Comparison of ENCODE assay signal across 8 cellular contexts in genomic region chr12:103928736-103929050, GRCh38. TPM values are rescaled to one million over a fixed set of nuclear protein-coding genes. Genes with fewer than 3 reads are reported as not detected.
DNase-seq lines count a peak whose midpoint lies in the region; ATAC-seq, FAIRE-seq and TF ChIP-seq lines count a peak whose summit lies in the region.

No MANE protein-coding gene starts in this region.

- peaks cover 4% of the 10 kb centered on the region for H4K20me1 ChIP-seq in endothelial cell of umbilical vein (replicated peaks; ENCODE audit: control insufficient read depth, extremely low read depth, insufficient read depth, low read length)
- peaks cover 30% of the 10 kb centered on the region for H4K20me1 ChIP-seq in neural progenitor cell (ENCODE audit: low read depth)

- H3K27ac ChIP-seq in endothelial cell of umbilical vein (ENCODE audit: insufficient read depth, low read depth, low read length) = peak overlapping the region; percentile 91
- H3K27ac ChIP-seq in neural progenitor cell = peak overlapping the region; percentile 63
- peak overlapping the region; percentile 95 to 97 for H3K27ac ChIP-seq in uterus

- CTCF ChIA-PET in activated CD8-positive, alpha-beta T cell treated with anti-CD3 and anti-CD28 coated beads, Interleukin-2, amount 10 ng/mL, durations not matched to agents 7 days and 5 days (lab: Charles Lee) = interaction anchor here (0.6 to 3.3 kb wide), 6 partner anchors 26 to 180 kb away, joined by 3 to 26 read pairs (median 8); partner anchors contain the start of gene TDG
- CTCF ChIA-PET in endothelial cell of umbilical vein (lab: Charles Lee) = interaction anchor here (1.0 kb wide), 1 partner anchor 44 kb away, joined by 3 read pairs; no protein-coding TSS in a partner anchor

- POLR2A ChIA-PET in activated CD8-positive, alpha-beta T cell treated with anti-CD3 and anti-CD28 coated beads, Interleukin-2, amount 10 ng/mL, durations not matched to agents 7 days and 5 days (lab: Charles Lee) = interaction anchor here (0.8 to 4.5 kb wide), 6 partner anchors 21 to 530 kb away, joined by 3 to 60 read pairs (median 4); partner anchors contain the start of gene TDG
- POLR2A ChIA-PET in endothelial cell of umbilical vein (lab: Charles Lee) = no interaction called here

- TF ChIP-seq CTCF in endothelial cell of umbilical vein (IDR thresholded peaks at IDR 0.05; ENCODE audit: extremely low read depth in 1 of 2, insufficient read depth in 1 of 2, low read depth in 1 of 2, low read length in 2 of 2) (no peak), neural progenitor cell (IDR thresholded peaks at IDR 0.05) (no peak), uterus (IDR thresholded peaks at IDR 0.05) (no peak)

- peaks cover 47% of the 10 kb centered on the region for H3K4me1 Mint-ChIP-seq in activated CD8-positive, alpha-beta T cell treated with anti-CD3 and anti-CD28 coated beads, Interleukin-2, amount 10 ng/mL, durations not matched to agents 7 days and 5 days (ENCODE audit: low read depth)
- peaks cover 37% of the 10 kb centered on the region for H3K4me1 Mint-ChIP-seq in neural progenitor cell

- H3K9me3 Mint-ChIP-seq in activated CD8-positive, alpha-beta T cell treated with anti-CD3 and anti-CD28 coated beads, Interleukin-2, amount 10 ng/mL, durations not matched to agents 7 days and 5 days (ENCODE audit: insufficient read depth) = no peaks in the 10 kb centered on the region
- H3K9me3 Mint-ChIP-seq in neural progenitor cell = no peaks in the 10 kb centered on the region

- no peaks in the 10 kb centered on the region for H3K9me1 ChIP-seq in endothelial cell of umbilical vein (replicated peaks; ENCODE audit: control insufficient read depth, extremely low read depth, insufficient read depth, low read length)

- H3K27me3 Mint-ChIP-seq in activated CD8-positive, alpha-beta T cell treated with anti-CD3 and anti-CD28 coated beads, Interleukin-2, amount 10 ng/mL, durations not matched to agents 7 days and 5 days (ENCODE audit: low read depth) = peaks cover 2% of the 10 kb centered on the region
- peaks cover 8% of the 10 kb centered on the region for H3K27me3 Mint-ChIP-seq in neural progenitor cell (ENCODE audit: insufficient read depth, low read depth)

- H3K9me3 ChIP-seq in endothelial cell of umbilical vein (replicated peaks; ENCODE audit: control insufficient read depth, insufficient read depth, low read length) (no peaks in the 10 kb centered on the region), neural progenitor cell (ENCODE audit: low read depth) (no peaks in the 10 kb centered on the region), uterus (no peaks in the 10 kb centered on the region)

- peaks cover 28% of the 10 kb centered on the region for H3K4me1 ChIP-seq in endothelial cell of umbilical vein (ENCODE audit: control insufficient read depth, extremely low read depth, insufficient read depth, low read length)
- H3K4me1 ChIP-seq in neural progenitor cell = peaks cover 27% of the 10 kb centered on the region
- peaks cover 4 to 12% of the 10 kb centered on the region in 2 donors for H3K4me1 ChIP-seq in uterus

- peak overlapping the region; percentile 79 for H2AFZ ChIP-seq in endothelial cell of umbilical vein (ENCODE audit: low read depth, low read length)
- H2AFZ ChIP-seq in neural progenitor cell (replicated peaks) = peak overlapping the region; percentile 100

- no peaks in the 10 kb centered on the region for H3K27me3 ChIP-seq in endothelial cell of umbilical vein (ENCODE audit: control insufficient read depth in 2 of 2, insufficient read depth in 2 of 2, low read length in 2 of 2)
- no peaks in the 10 kb centered on the region for H3K27me3 ChIP-seq in neural progenitor cell
- H3K27me3 ChIP-seq in uterus = no peaks in the 10 kb centered on the region

- H3K36me3 Mint-ChIP-seq in activated CD8-positive, alpha-beta T cell treated with anti-CD3 and anti-CD28 coated beads, Interleukin-2, amount 10 ng/mL, durations not matched to agents 7 days and 5 days (ENCODE audit: low read depth) = peaks cover 38% of the 10 kb centered on the region
- H3K36me3 Mint-ChIP-seq in neural progenitor cell = peaks cover 22% of the 10 kb centered on the region

- no peak for FAIRE-seq in endothelial cell of umbilical vein (lab: Jason Lieb, UNC)

- dilution Hi-C loops in endothelial cell of umbilical vein (cut with MboI; ENCODE audit: extremely low pct_ligation_motif_present, low sequenced_read_pairs) = no loop called here

- ATAC-seq in activated CD4-positive, CD25-positive, alpha-beta regulatory T cell treated with anti-CD3 and anti-CD28 coated beads, Interleukin-2, amount 50 U/mL, for 24 hours = no peak
- ATAC-seq in activated CD8-positive, alpha-beta T cell treated with anti-CD3 and anti-CD28 coated beads, Interleukin-2, amount 10 ng/mL, durations not matched to agents 7 days and 5 days = peak; percentile 1

- H3F3A ChIP-seq in neural progenitor cell (ENCODE audit: low read depth) = peaks cover 17% of the 10 kb centered on the region

- H3K4me3 ChIP-seq in endothelial cell of umbilical vein (replicated peaks in 1 of 3; ENCODE audit: insufficient read depth in 1 of 3, low read depth in 1 of 3, low read length in 3 of 3) = peak overlapping the region; percentile 30 to 73 (median 44)
- peak overlapping the region; percentile 81 for H3K4me3 ChIP-seq in neural progenitor cell
- peak overlapping the region; percentile 61 to 98 for H3K4me3 ChIP-seq in uterus

- BruUV-seq in endothelial cell of umbilical vein (replicated peaks; lab: Mats Ljungman, UMichigan) = no TSS peak

- H3K79me2 ChIP-seq in endothelial cell of umbilical vein (ENCODE audit: control insufficient read depth, insufficient read depth, low read length) (peaks cover 35% of the 10 kb centered on the region), neural progenitor cell (ENCODE audit: low read depth) (peaks cover 40% of the 10 kb centered on the region)

- TF ChIP-seq POLR2A in endothelial cell of umbilical vein (IDR thresholded peaks at IDR 0.05; ENCODE audit: low read depth, low read length) (no peak), uterus (IDR thresholded peaks at IDR 0.05) (no peak)

- peak overlapping the region; percentile 73 for H3K4me2 ChIP-seq in endothelial cell of umbilical vein (ENCODE audit: insufficient read depth, low read length)
- peak overlapping the region; percentile 96 for H3K4me2 ChIP-seq in neural progenitor cell

- H3K36me3 ChIP-seq in endothelial cell of umbilical vein (ENCODE audit: control insufficient read depth in 2 of 2, extremely low read depth in 1 of 2, insufficient read depth in 2 of 2, low read length in 2 of 2) (peaks cover 2 to 10% of the 10 kb centered on the region in 2 experiments), neural progenitor cell (peaks cover 14% of the 10 kb centered on the region), uterus (no peaks in the 10 kb centered on the region)

- H3K27ac Mint-ChIP-seq in activated CD8-positive, alpha-beta T cell treated with anti-CD3 and anti-CD28 coated beads, Interleukin-2, amount 10 ng/mL, durations not matched to agents 7 days and 5 days = peak overlapping the region; percentile 99
- H3K27ac Mint-ChIP-seq in neural progenitor cell = peak overlapping the region; percentile 99

- H3K9ac ChIP-seq in endothelial cell of umbilical vein (replicated peaks; ENCODE audit: extremely low read depth, insufficient read depth, low read length) (peak overlapping the region; percentile 88), neural progenitor cell (peak overlapping the region; percentile 66)

- intact Hi-C loops in endothelial cell of umbilical vein (cut with micrococcal nuclease) = loop anchor here (1.0 kb wide), 1 partner anchor 157 kb away; no protein-coding TSS in a partner anchor
- intact Hi-C loops in uterus (cut with DNase I; ENCODE audit: low total_unique reads) = loop anchor here (10.0 kb wide), 1 partner anchor 54 kb away; no protein-coding TSS in a partner anchor

- DNase-seq in activated CD4-positive, CD25-positive, alpha-beta regulatory T cell treated with anti-CD3 and anti-CD28 coated beads, Interleukin-2, amount 50 U/mL, for 16 hours (ENCODE audit: low read depth, low spot score) = peak; percentile 24
- DNase-seq in Kasumi-1 (lab: John Stamatoyannopoulos, UW) (peak; percentile 63 to 78), endothelial cell of umbilical vein (ENCODE audit: low read depth, low spot score) (no peak), neural progenitor cell (ENCODE audit: low spot score) (no peak), uterus (peak; percentile 20 to 22), SK-N-DZ (ENCODE audit: low spot score) (no peak)
- peak; percentile 70 for DNase-seq in activated CD8-positive, alpha-beta T cell treated with anti-CD3 and anti-CD28 coated beads, Interleukin-2, amount 10 ng/mL, durations not matched to agents 7 days and 5 days

- peak overlapping the region; percentile 82 for H3K4me3 Mint-ChIP-seq in activated CD8-positive, alpha-beta T cell treated with anti-CD3 and anti-CD28 coated beads, Interleukin-2, amount 10 ng/mL, durations not matched to agents 7 days and 5 days
- peak overlapping the region; percentile 92 for H3K4me3 Mint-ChIP-seq in neural progenitor cell

RNA-seq across cellular contexts. Expression of gene HSP90B1, which starts 1.5 kb away (rescaled TPM):
- total RNA-seq in activated CD8-positive, alpha-beta T cell treated with anti-CD3 and anti-CD28 coated beads, Interleukin-2, amount 10 ng/mL, durations not matched to agents 7 days and 5 days = 100 to 1,000 TPM; 336 to 343 TPM
- total RNA-seq in endothelial cell of umbilical vein = 1,253 and 1,310 TPM in 2 replicates
- polyA plus RNA-seq in endothelial cell of umbilical vein = 188 and 310 TPM in 2 replicates
- 622 and 672 TPM in 2 replicates for polyA plus RNA-seq in endothelial cell of umbilical vein (2011; cell fraction: cytosol; rRNA removed)
- polyA plus RNA-seq in endothelial cell of umbilical vein (2011; cell fraction: nucleus; rRNA removed) = 1,138 and 1,640 TPM in 2 replicates
- 967 and 1,014 TPM in 2 replicates for polyA plus RNA-seq in endothelial cell of umbilical vein (2012)
- polyA minus RNA-seq in endothelial cell of umbilical vein = 299 and 328 TPM in 2 replicates
- 72.4 TPM for polyA minus RNA-seq in endothelial cell of umbilical vein (2011; cell fraction: cytosol; rRNA and poly(A)+ RNA removed)
- polyA minus RNA-seq in endothelial cell of umbilical vein (2011; cell fraction: nucleus; rRNA and poly(A)+ RNA removed) = 434 and 718 TPM in 2 replicates
- total RNA-seq in neural progenitor cell (ENCODE audit: low replicate concordance) = 384 and 588 TPM in 2 replicates
- 100 to 1,000 TPM; 236 to 475 (median 401) TPM for total RNA-seq in uterus
- 493 and 525 TPM in 2 replicates for polyA plus RNA-seq in SK-N-DZ (2014; cell fraction: cytosol; rRNA removed)
- polyA plus RNA-seq in SK-N-DZ (2014; cell fraction: nucleus; rRNA removed) = 957 and 1,246 TPM in 2 replicates

RNA-seq across cellular contexts. Expression of gene TDG, which starts 37.0 kb away (rescaled TPM):
- total RNA-seq in activated CD8-positive, alpha-beta T cell treated with anti-CD3 and anti-CD28 coated beads, Interleukin-2, amount 10 ng/mL, durations not matched to agents 7 days and 5 days = 10 to 100 TPM; 33.5 to 37.7 TPM
- total RNA-seq in endothelial cell of umbilical vein (35.1 and 36.8 TPM in 2 replicates), neural progenitor cell (ENCODE audit: low replicate concordance) (60.2 and 88.1 TPM in 2 replicates), uterus (10 to 100 TPM in 3 of 4 donors, 1 to 10 TPM in 1; 8.7 to 46.3 (median 19.9) TPM)
- 13.8 and 17.6 TPM in 2 replicates for polyA plus RNA-seq in endothelial cell of umbilical vein
- 16.5 and 18.1 TPM in 2 replicates for polyA plus RNA-seq in endothelial cell of umbilical vein (2011; cell fraction: cytosol; rRNA removed)
- 29.0 and 40.9 TPM in 2 replicates for polyA plus RNA-seq in endothelial cell of umbilical vein (2011; cell fraction: nucleus; rRNA removed)
- polyA plus RNA-seq in endothelial cell of umbilical vein (2012) = 27.8 and 35.9 TPM in 2 replicates
- 17.9 and 18.1 TPM in 2 replicates for polyA minus RNA-seq in endothelial cell of umbilical vein
- 13.5 TPM for polyA minus RNA-seq in endothelial cell of umbilical vein (2011; cell fraction: cytosol; rRNA and poly(A)+ RNA removed)
- polyA minus RNA-seq in endothelial cell of umbilical vein (2011; cell fraction: nucleus; rRNA and poly(A)+ RNA removed) = 21.6 and 31.0 TPM in 2 replicates
- 84.8 and 87.8 TPM in 2 replicates for polyA plus RNA-seq in SK-N-DZ (2014; cell fraction: cytosol; rRNA removed)
- 88.9 and 110 TPM in 2 replicates for polyA plus RNA-seq in SK-N-DZ (2014; cell fraction: nucleus; rRNA removed)

Comparison
In these comparisons a context has a peak if more than half of its experiments do, and no peak if none do; other contexts are left out.
1. DNase-seq: peak in activated CD4-positive, CD25-positive, alpha-beta regulatory T cell treated with anti-CD3 and anti-CD28 coated beads, Interleukin-2, amount 50 U/mL, for 16 hours (single experiment), Kasumi-1 (2 of 2), activated CD8-positive, alpha-beta T cell treated with anti-CD3 and anti-CD28 coated beads, Interleukin-2, amount 10 ng/mL, durations not matched to agents 7 days and 5 days (single experiment) and uterus (2 of 2); none in endothelial cell of umbilical vein (single experiment), neural progenitor cell (single experiment) and SK-N-DZ (single experiment).
2. Peak in every context shown above with its lines, with median percentiles within 50 percentile points of each other: H3K27ac ChIP-seq and H3K4me3 ChIP-seq.